12 cellular contexts compared by ENCODE assay signal in the genomic region with DNA sequence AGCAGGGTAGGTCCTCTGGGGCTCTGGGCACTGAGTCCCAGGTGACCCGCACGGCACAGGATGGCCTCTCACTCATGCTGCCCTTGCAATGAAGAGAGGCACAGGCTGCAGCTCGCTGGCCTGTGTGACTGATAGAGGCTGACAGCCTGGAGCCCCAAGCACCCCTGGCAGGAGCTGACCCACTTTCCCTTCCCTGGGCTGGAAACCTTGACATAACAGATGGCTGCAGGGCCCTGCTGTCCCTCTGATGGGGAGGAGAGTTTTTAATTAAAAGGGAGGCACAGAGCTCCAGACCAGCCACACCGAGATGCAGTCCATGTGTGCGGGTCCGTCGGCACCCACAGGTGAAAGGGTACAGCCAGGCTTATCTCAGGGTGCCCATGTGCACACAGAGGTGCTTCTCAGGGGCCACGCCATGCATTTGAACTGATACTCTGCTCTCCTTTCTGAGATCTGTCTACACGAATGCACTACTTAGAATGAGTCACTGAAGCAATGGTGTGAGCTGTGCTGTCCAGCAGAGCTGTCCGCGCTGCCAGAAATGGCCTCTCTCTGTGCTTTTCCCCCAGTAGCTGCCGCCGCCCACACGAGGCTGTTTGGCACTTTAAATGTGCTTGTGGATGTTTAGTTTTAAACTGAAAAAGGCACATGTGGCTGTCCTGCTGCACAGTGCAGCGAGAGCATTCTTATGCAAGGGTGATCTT.
A peak's percentile ranks its signal among the peaks of the same experiment; 100 is the strongest.
DNase-seq lines count a peak whose midpoint lies in the region; ATAC-seq and TF ChIP-seq lines count a peak whose summit lies in the region.
"Had no signal": no experiment of that assay in that cellular context is flagged by ENCODE, and none has a peak within 500 bp of the region (broad histone marks: within the 10 kb centered on the region; RNA-seq: fewer than 3 reads in every experiment).

No MANE protein-coding gene starts in this region.

- TF ChIP-seq EP300 in tibial nerve (IDR thresholded peaks at IDR 0.05), result no peak

- H3K27me3 Mint-ChIP-seq in Calu3 (ENCODE audit: unreplicated experiment), result peaks cover 56% of the 10 kb centered on the region

- no peaks in the 10 kb centered on the region for H3K27me3 ChIP-seq in tibial nerve

- H3K4me3 ChIP-seq in tibial nerve, result no peak overlapping the region

- H3K4me1 Mint-ChIP-seq in Calu3 (ENCODE audit: low read depth, unreplicated experiment), result no peaks in the 10 kb centered on the region

- H3K9me3 Mint-ChIP-seq in Calu3 (ENCODE audit: low read depth, unreplicated experiment), result no peaks in the 10 kb centered on the region

- no peaks in the 10 kb centered on the region for H3K9me3 ChIP-seq in tibial nerve

- WGBS in tibial nerve, 2 donors, result 38 to 57% methylated on average over 12 to 15 of the region's 15 CpGs

- H3K4me1 ChIP-seq in tibial nerve, result peaks cover 0 to 34% (median 21%) of the 10 kb centered on the region in 4 donors

- intact Hi-C loops in Calu3 (cut with micrococcal nuclease; ENCODE audit: unreplicated experiment), result no loop called here

- H3K27ac ChIP-seq in tibial nerve, result no peak overlapping the region

- TF ChIP-seq POLR2A in tibial nerve (IDR thresholded peaks at IDR 0.05), result no peak

- DNase-seq in AG08396 (ENCODE audit: low spot score) (peak; percentile 91), NCI-H524 treated with DMSO at 0.1 percent for 48 hours (lab: John Stamatoyannopoulos, UW) (peak; percentile 67), epidermal melanocyte (ENCODE audit: insufficient read length, low spot score) (peak; percentile 70), myocyte (ENCODE audit: low read depth) (peak; percentile 64), tibial nerve (ENCODE audit: low spot score in 2 of 2) (no peak), Calu3 (no peak)
- DNase-seq: head of caudate nucleus; stimulated activated CD4-positive, alpha-beta T cell treated with anti-CD3 and anti-CD28 coated beads, Interleukin-4, amount 100 ng/mL, for 24 hours; T-helper 9 cell had no signal

- ATAC-seq in HG03039 (IDR thresholded peaks at IDR 0.05; ENCODE audit: unreplicated experiment) (no peak), HG02678 (IDR thresholded peaks at IDR 0.05; ENCODE audit: unreplicated experiment) (no peak)
- ATAC-seq: HCT116 had no signal

- H3K27ac Mint-ChIP-seq in Calu3 (ENCODE audit: unreplicated experiment), result no peak overlapping the region

- no TSS peak for BruUV-seq in Calu3 (replicated peaks; lab: Mats Ljungman, UMichigan)

- no peaks in the 10 kb centered on the region for H3K36me3 Mint-ChIP-seq in Calu3 (ENCODE audit: insufficient read depth, unreplicated experiment)

- no peak overlapping the region for H3K4me3 Mint-ChIP-seq in Calu3 (ENCODE audit: low read depth, unreplicated experiment)

- CTCF ChIA-PET in Calu3 (lab: Charles Lee), result no interaction called here

- H3K36me3 ChIP-seq in tibial nerve, result peaks cover 0 to 7% (median 0%) of the 10 kb centered on the region in 3 donors

- TF ChIP-seq CTCF in tibial nerve (IDR thresholded peaks at IDR 0.05), result no peak
- no peak for TF ChIP-seq CTCF in Calu3 (IDR thresholded peaks at IDR 0.05; ENCODE audit: unreplicated experiment)

Comparison
In these comparisons a context has a peak if more than half of its experiments do, and no peak if none do; other contexts are left out.
1. DNase-seq: peak in AG08396 (single experiment), NCI-H524 treated with DMSO at 0.1 percent for 48 hours (single experiment), epidermal melanocyte (single experiment) and myocyte (single experiment); none in tibial nerve (0 of 2) and Calu3 (single experiment).